ENCODE assay signal across 8 cellular contexts in genomic region chr5:116575635-116576042, GRCh38. TPM values are rescaled to one million over a fixed set of nuclear protein-coding genes. Genes with fewer than 3 reads are reported as not detected.
DNase-seq lines count a peak whose midpoint lies in the region; ATAC-seq and TF ChIP-seq lines count a peak whose summit lies in the region.

No MANE protein-coding gene starts in this region.

- H3K27ac ChIP-seq in right atrium auricular region (peak overlapping the region; percentile 47 to 72), skin epidermis (peak overlapping the region in 18 of 21 experiments; percentile 12 to 85 (median 70))
- H3K27ac ChIP-seq in effector memory CD4-positive, alpha-beta T cell (ENCODE audit: insufficient read depth, low read length, poor library complexity, severe bottlenecking), result no peak overlapping the region

- H3K27me3 ChIP-seq in right atrium auricular region, result no peaks in the 10 kb centered on the region
- peaks cover 26% of the 10 kb centered on the region for H3K27me3 ChIP-seq in effector memory CD4-positive, alpha-beta T cell (replicated peaks; ENCODE audit: control insufficient read depth, insufficient read depth, low read length, poor library complexity, severe bottlenecking)

- peaks cover 75% of the 10 kb centered on the region for H3K27me3 Mint-ChIP-seq in T-helper 2 cell treated with Interferon-gamma antibody and Interleukin-4, amounts not matched to agents 5 μg/mL and 100 μg/mL, for 36 hours (ENCODE audit: low read depth)
- peaks cover 70% of the 10 kb centered on the region for H3K27me3 Mint-ChIP-seq in activated CD4-positive, alpha-beta memory T cell treated with anti-CD3 and anti-CD28 coated beads for 36 hours

- H3K4me3 Mint-ChIP-seq in T-helper 2 cell treated with Interferon-gamma antibody and Interleukin-4, amounts not matched to agents 5 μg/mL and 100 μg/mL, for 36 hours, result peak overlapping the region; percentile 49
- no peak overlapping the region for H3K4me3 Mint-ChIP-seq in activated CD4-positive, alpha-beta memory T cell treated with anti-CD3 and anti-CD28 coated beads for 36 hours

- peaks cover 9% of the 10 kb centered on the region for H3K4me1 Mint-ChIP-seq in T-helper 2 cell treated with Interferon-gamma antibody and Interleukin-4, amounts not matched to agents 5 μg/mL and 100 μg/mL, for 36 hours (ENCODE audit: low read depth)
- H3K4me1 Mint-ChIP-seq in activated CD4-positive, alpha-beta memory T cell treated with anti-CD3 and anti-CD28 coated beads for 36 hours (ENCODE audit: low read depth), result peaks cover 25% of the 10 kb centered on the region

- no peaks in the 10 kb centered on the region for H3K36me3 ChIP-seq in right atrium auricular region
- no peaks in the 10 kb centered on the region for H3K36me3 ChIP-seq in effector memory CD4-positive, alpha-beta T cell (ENCODE audit: control insufficient read depth, insufficient read depth, low read length)

- intact Hi-C loops in activated CD4-positive, alpha-beta memory T cell treated with anti-CD3 and anti-CD28 coated beads for 36 hours (cut with micrococcal nuclease), result loop anchor here (1.0 to 10.0 kb wide), 3 partner anchors 179 to 438 kb away; no protein-coding TSS in a partner anchor

- POLR2A ChIA-PET in activated CD4-positive, alpha-beta memory T cell treated with anti-CD3 and anti-CD28 coated beads for 36 hours (lab: Charles Lee), result no interaction called here

- H3K36me3 Mint-ChIP-seq in T-helper 2 cell treated with Interferon-gamma antibody and Interleukin-4, amounts not matched to agents 5 μg/mL and 100 μg/mL, for 36 hours (ENCODE audit: low read depth), result no peaks in the 10 kb centered on the region
- no peaks in the 10 kb centered on the region for H3K36me3 Mint-ChIP-seq in activated CD4-positive, alpha-beta memory T cell treated with anti-CD3 and anti-CD28 coated beads for 36 hours

- peak overlapping the region; percentile 56 to 74 for H3K4me3 ChIP-seq in right atrium auricular region
- H3K4me3 ChIP-seq in skin epidermis, result peak overlapping the region; percentile 51 to 72 (median 64)
- no peak overlapping the region for H3K4me3 ChIP-seq in effector memory CD4-positive, alpha-beta T cell (ENCODE audit: insufficient read depth, low read depth, low read length, poor library complexity, severe bottlenecking)

- no peak for ATAC-seq in HG02623 (IDR thresholded peaks at IDR 0.05; ENCODE audit: unreplicated experiment)

- H3K27ac Mint-ChIP-seq in T-helper 2 cell treated with Interferon-gamma antibody and Interleukin-4, amounts not matched to agents 5 μg/mL and 100 μg/mL, for 36 hours, result no peak overlapping the region
- H3K27ac Mint-ChIP-seq in activated CD4-positive, alpha-beta memory T cell treated with anti-CD3 and anti-CD28 coated beads for 36 hours, result no peak overlapping the region

- DNase-seq in T-helper 2 cell treated with Interferon-gamma antibody and Interleukin-4, amounts not matched to agents 5 μg/mL and 100 μg/mL, for 36 hours (ENCODE audit: low spot score), result no peak
- DNase-seq in T-helper 2 cell (no peak), right atrium auricular region (ENCODE audit: low spot score) (no peak)
- DNase-seq in activated CD4-positive, alpha-beta T cell treated with anti-CD3 and anti-CD28 coated beads, Interleukin-2, amount 50 U/mL, for 48 hours, result peak; percentile 4 to 7
- DNase-seq in effector memory CD4-positive, alpha-beta T cell, result no peak
- DNase-seq in activated CD4-positive, alpha-beta memory T cell treated with anti-CD3 and anti-CD28 coated beads for 36 hours, result no peak

- CTCF ChIA-PET in activated CD4-positive, alpha-beta memory T cell treated with anti-CD3 and anti-CD28 coated beads for 36 hours (lab: Charles Lee), result no interaction called here

- no peaks in the 10 kb centered on the region for H3K9me3 ChIP-seq in right atrium auricular region
- H3K9me3 ChIP-seq in effector memory CD4-positive, alpha-beta T cell (ENCODE audit: control insufficient read depth, low read length), result no peaks in the 10 kb centered on the region

- H3K9me3 Mint-ChIP-seq in T-helper 2 cell treated with Interferon-gamma antibody and Interleukin-4, amounts not matched to agents 5 μg/mL and 100 μg/mL, for 36 hours, result no peaks in the 10 kb centered on the region
- H3K9me3 Mint-ChIP-seq in activated CD4-positive, alpha-beta memory T cell treated with anti-CD3 and anti-CD28 coated beads for 36 hours, result no peaks in the 10 kb centered on the region

- no peak for TF ChIP-seq CTCF in right atrium auricular region (IDR thresholded peaks at IDR 0.05)

- H3K4me1 ChIP-seq in right atrium auricular region, result peaks cover 0 to 41% of the 10 kb centered on the region in 2 donors
- peaks cover 12% of the 10 kb centered on the region for H3K4me1 ChIP-seq in effector memory CD4-positive, alpha-beta T cell (ENCODE audit: control insufficient read depth, insufficient read depth, low read length, poor library complexity, severe bottlenecking)

RNA-seq across cellular contexts. Expression of gene SEMA6A, which starts 1.0 kb away (rescaled TPM):
- total RNA-seq in right atrium auricular region, result 1 to 10 TPM; 3.9 to 4.4 TPM
- total RNA-seq in activated CD4-positive, alpha-beta memory T cell treated with anti-CD3 and anti-CD28 coated beads for 36 hours, result not detected

Comparison
In these comparisons a context has a peak if more than half of its experiments do, and no peak if none do; other contexts are left out.
1. DNase-seq: peak in activated CD4-positive, alpha-beta T cell treated with anti-CD3 and anti-CD28 coated beads, Interleukin-2, amount 50 U/mL, for 48 hours (2 of 2); none in T-helper 2 cell treated with Interferon-gamma antibody and Interleukin-4, amounts not matched to agents 5 μg/mL and 100 μg/mL, for 36 hours (single experiment), T-helper 2 cell (0 of 5), right atrium auricular region (single experiment), effector memory CD4-positive, alpha-beta T cell (0 of 3) and activated CD4-positive, alpha-beta memory T cell treated with anti-CD3 and anti-CD28 coated beads for 36 hours (single experiment).
2. RNA of gene SEMA6A, which starts 1.0 kb away (total RNA-seq): 3.9 to 4.4 TPM in right atrium auricular region; not detected in activated CD4-positive, alpha-beta memory T cell treated with anti-CD3 and anti-CD28 coated beads for 36 hours; every median in the first group is over 4 times any median in the second.